In genomic region chr18:35610089-35610488, GRCh38 we compare ENCODE assay signal across 15 cellular contexts. TPM values are rescaled to one million over a fixed set of nuclear protein-coding genes. Genes with fewer than 3 reads are reported as not detected.
DNase-seq lines count a peak whose midpoint lies in the region; ATAC-seq and TF ChIP-seq lines count a peak whose summit lies in the region.
"Had no signal": no experiment of that assay in that cellular context is flagged by ENCODE, and none has a peak within 500 bp of the region (broad histone marks: within the 10 kb centered on the region; RNA-seq: fewer than 3 reads in every experiment).

No MANE protein-coding gene starts in this region.

- no peak overlapping the region for H3K27ac ChIP-seq in SJCRH30
- no peak overlapping the region for H3K27ac ChIP-seq in upper lobe of right lung
- H3K27ac ChIP-seq: heart right ventricle had no signal

- peak overlapping the region; percentile 16; the same call in 1 of the 2 replicates for H3K4me3 ChIP-seq in LNCaP clone FGC (ENCODE audit: low read depth, low read length)
- no peak overlapping the region for H3K4me3 ChIP-seq in SJCRH30
- no peak overlapping the region for H3K4me3 ChIP-seq in upper lobe of right lung
- H3K4me3 ChIP-seq: GM12878, heart right ventricle had no signal

- H3K9me3 ChIP-seq in SJCRH30 (replicated peaks) = no peaks in the 10 kb centered on the region
- H3K9me3 ChIP-seq in upper lobe of right lung = no peaks in the 10 kb centered on the region
- H3K9me3 ChIP-seq: heart right ventricle had no signal

- DNase-seq in NCI-H1105 (lab: John Stamatoyannopoulos, UW) (peak; percentile 1), NCI-H1105 treated with DMSO at 0.1 percent for 48 hours (lab: John Stamatoyannopoulos, UW) (no peak), LNCaP clone FGC (ENCODE audit: low read depth) (peak; percentile 88), SJCRH30 (peak; percentile 18 to 56), left colon (peak; percentile 27 to 48), upper lobe of right lung (no peak)
- DNase-seq: 8988T; activated CD8-positive, alpha-beta T cell treated with anti-CD3 and anti-CD28 coated beads for 36 hours; amygdala; heart right ventricle; NCI-H1436 had no signal

- H3K36me3 ChIP-seq in SJCRH30 (no peaks in the 10 kb centered on the region), upper lobe of right lung (no peaks in the 10 kb centered on the region)
- H3K36me3 ChIP-seq: heart right ventricle had no signal

- intact Hi-C loops in left colon (cut with DNase I, micrococcal nuclease) = no loop called here
- intact Hi-C loops in upper lobe of right lung (cut with DNase I) = no loop called here

- no peaks in the 10 kb centered on the region for H3K27me3 ChIP-seq in SJCRH30
- H3K27me3 ChIP-seq in upper lobe of right lung = no peaks in the 10 kb centered on the region
- H3K27me3 ChIP-seq: heart right ventricle had no signal

- H3K4me1 ChIP-seq in SJCRH30 (no peaks in the 10 kb centered on the region), upper lobe of right lung (no peaks in the 10 kb centered on the region)

- peak; percentile 92 for ATAC-seq in left colon
- no peak for ATAC-seq in GM19467 (IDR thresholded peaks at IDR 0.05; ENCODE audit: unreplicated experiment)
- no peak for ATAC-seq in upper lobe of right lung
- no peak for ATAC-seq in SK-N-SH treated with all-trans-retinoic acid at 6 μM for 48 hours
- ATAC-seq: activated CD8-positive, alpha-beta T cell treated with anti-CD3 and anti-CD28 coated beads for 36 hours; GM12878; HCT116 had no signal

- TF ChIP-seq CTCF in LNCaP clone FGC (IDR thresholded peaks at IDR 0.05; ENCODE audit: control insufficient read depth, extremely low read depth, insufficient read depth) (no peak), upper lobe of right lung (IDR thresholded peaks at IDR 0.05) (no peak)

TF ChIP-seq in SK-N-SH treated with all-trans-retinoic acid at 6 μM for 48 hours, 23 proteins besides CTCF, POLR2A, EP300 and RAD21:
- TF ChIP-seq CSDC2 (CRISPR knock-in tag; IDR thresholded peaks at IDR 0.05) (no peak), RARB (CRISPR knock-in tag; IDR thresholded peaks at IDR 0.05) (no peak), ZNF8 (CRISPR knock-in tag; IDR thresholded peaks at IDR 0.05) (no peak), ISL1 (CRISPR knock-in tag; IDR thresholded peaks at IDR 0.05) (no peak), TCF4 (CRISPR knock-in tag; IDR thresholded peaks at IDR 0.05; ENCODE audit: borderline replicate concordance) (no peak), ZC3H10 (CRISPR knock-in tag; IDR thresholded peaks at IDR 0.05) (no peak), ARNTL (CRISPR knock-in tag; IDR thresholded peaks at IDR 0.05; ENCODE audit: borderline replicate concordance, low read depth) (no peak), OSR1 (CRISPR knock-in tag; IDR thresholded peaks at IDR 0.05) (no peak), CSRNP3 (CRISPR knock-in tag; IDR thresholded peaks at IDR 0.05) (no peak), ZNF70 (CRISPR knock-in tag; IDR thresholded peaks at IDR 0.05) (no peak), ZNF565 (CRISPR knock-in tag; conservative IDR thresholded peaks at IDR 0.05; ENCODE audit: low read depth) (no peak), TSHZ2 (CRISPR knock-in tag; IDR thresholded peaks at IDR 0.05) (no peak)
TF ChIP-seq in SK-N-SH treated with all-trans-retinoic acid at 6 μM for 48 hours: peak in this region for 0.

RNA-seq across cellular contexts. Expression of gene GALNT1, which starts 28.5 kb away (rescaled TPM):
- total RNA-seq in SJCRH30 (2014; rRNA removed; shearing (Covaris generic)) = 36.9 and 40.1 TPM in 2 replicates
- total RNA-seq in left colon (100 to 1,000 TPM; 121 to 143 TPM), upper lobe of right lung (74.5 TPM)

Comparison
In these comparisons a context has a peak if more than half of its experiments do, and no peak if none do; other contexts are left out.
1. DNase-seq: peak in NCI-H1105 (single experiment), LNCaP clone FGC (single experiment), SJCRH30 (2 of 2) and left colon (2 of 2); none in NCI-H1105 treated with DMSO at 0.1 percent for 48 hours (single experiment) and upper lobe of right lung (single experiment).